ENCODE assay signal across 12 cellular contexts in the genomic region with DNA sequence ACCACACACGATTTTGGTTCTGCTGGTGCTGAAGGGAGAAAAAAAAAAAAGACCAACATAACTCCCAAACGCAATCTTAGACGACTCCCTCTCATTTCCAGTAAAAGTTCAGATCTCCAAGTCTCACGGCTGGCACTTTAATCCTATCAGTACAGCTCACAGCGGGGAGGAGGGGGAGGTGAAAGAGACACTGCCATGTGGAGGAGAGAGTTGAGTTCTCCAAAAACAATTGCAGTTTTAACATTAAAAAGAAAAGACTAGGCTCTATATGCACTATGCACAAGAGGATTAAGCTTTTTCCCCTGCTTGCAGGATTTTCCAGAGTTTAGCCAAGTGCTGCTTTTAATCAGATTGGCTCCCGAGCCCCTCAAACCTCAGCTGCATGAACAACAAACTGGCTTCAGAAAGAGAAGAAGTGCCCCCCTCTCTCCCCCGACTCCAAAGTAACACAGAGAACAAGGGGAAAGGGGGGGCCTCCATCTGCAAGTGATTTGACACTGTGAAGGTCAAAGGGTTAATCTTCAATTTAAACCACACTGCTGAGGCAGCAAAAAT. TPM values are rescaled to one million over a fixed set of nuclear protein-coding genes. Genes with fewer than 3 reads are reported as not detected.
DNase-seq lines count a peak whose midpoint lies in the region; ATAC-seq and TF ChIP-seq lines count a peak whose summit lies in the region.
"Had no signal": no experiment of that assay in that cellular context is flagged by ENCODE, and none has a peak within 500 bp of the region (broad histone marks: within the 10 kb centered on the region; RNA-seq: fewer than 3 reads in every experiment).

No MANE protein-coding gene starts in this region.

- TF ChIP-seq CTCF in Peyer's patch (IDR thresholded peaks at IDR 0.05), result no peak
- no peak for TF ChIP-seq CTCF in omental fat pad (IDR thresholded peaks at IDR 0.05)
- no peak for TF ChIP-seq CTCF in prostate gland (IDR thresholded peaks at IDR 0.05)

- DNase-seq in H7 (peak; percentile 67), Peyer's patch (no peak), Right ventricle myocardium superior (peak; percentile 17), omental fat pad (ENCODE audit: low spot score) (no peak), left lobe of liver (ENCODE audit: low spot score) (no peak), prostate gland (ENCODE audit: low spot score) (no peak)
- DNase-seq: CD4-positive, alpha-beta T cell; NCI-H1048; stimulated activated CD4-positive, alpha-beta T cell treated with anti-CD3 and anti-CD28 coated beads, Interleukin-2, amount 100 ng/mL, for 24 hours had no signal

- intact Hi-C loops in Right ventricle myocardium superior (cut with DNase I), result no loop called here
- intact Hi-C loops in prostate gland (cut with DNase I), result no loop called here

- no peak for TF ChIP-seq POLR2A in Peyer's patch (IDR thresholded peaks at IDR 0.05)
- TF ChIP-seq POLR2A in prostate gland (IDR thresholded peaks at IDR 0.05), result no peak

- 11% methylated on average over 7 of the region's 7 CpGs for WGBS in prostate gland

- ATAC-seq in Right ventricle myocardium superior (ENCODE audit: poor library complexity), result peak; percentile 7
- peak; percentile 41 for ATAC-seq in omental fat pad (ENCODE audit: low FRiP score)
- no peak for ATAC-seq in HG02610 (IDR thresholded peaks at IDR 0.05; ENCODE audit: unreplicated experiment)
- ATAC-seq in left lobe of liver, result no peak
- no peak for ATAC-seq in GM18520 (IDR thresholded peaks at IDR 0.05; ENCODE audit: unreplicated experiment)

- H3K4me3 ChIP-seq in H7 (ENCODE audit: insufficient read depth, low read depth, low read length) (no peak overlapping the region), Peyer's patch (no peak overlapping the region), prostate gland (no peak overlapping the region)

- no peaks in the 10 kb centered on the region for H3K9me3 ChIP-seq in Peyer's patch
- H3K9me3 ChIP-seq in prostate gland, result no peaks in the 10 kb centered on the region
- H3K9me3 ChIP-seq: suprapubic skin had no signal

- H3K27me3 ChIP-seq in H7 (ENCODE audit: control insufficient read depth, insufficient read depth, low read length) (no peaks in the 10 kb centered on the region), Peyer's patch (no peaks in the 10 kb centered on the region), prostate gland (replicated peaks; ENCODE audit: insufficient read depth) (no peaks in the 10 kb centered on the region)
- H3K27me3 ChIP-seq: suprapubic skin had no signal

- H3K36me3 ChIP-seq in H7 (replicated peaks; ENCODE audit: control insufficient read depth, insufficient read depth, low read length), result no peaks in the 10 kb centered on the region; the same call in 1 of the 2 replicates
- H3K36me3 ChIP-seq in Peyer's patch, result peaks cover 0 to 12% (median 0%) of the 10 kb centered on the region in 3 donors
- peaks cover 0 to 8% of the 10 kb centered on the region in 2 donors for H3K36me3 ChIP-seq in prostate gland

- H3K27ac ChIP-seq in Peyer's patch, result peak overlapping the region; percentile 71 to 94 (median 84)
- no peak overlapping the region for H3K27ac ChIP-seq in prostate gland

- H3K4me1 ChIP-seq in Peyer's patch, result peaks cover 0 to 77% (median 32%) of the 10 kb centered on the region in 4 donors
- peaks cover 36% of the 10 kb centered on the region for H3K4me1 ChIP-seq in prostate gland (replicated peaks)

RNA-seq across cellular contexts. Expression of a gene that starts 16.7 kb away (rescaled TPM):
- total RNA-seq in H7 (2014; rRNA removed; shearing (Covaris generic)), result 11.9 and 12.4 TPM in 2 replicates
- total RNA-seq in Peyer's patch (10 to 100 TPM; 13.5 to 98.2 (median 26.1) TPM), Right ventricle myocardium superior (3.4 TPM), omental fat pad (1 to 10 TPM; 3.7 to 7.7 (median 5.3) TPM), left lobe of liver (3.3 TPM), prostate gland (10 to 100 TPM in 1 of 2 donors, 1 to 10 TPM in 1; 8.8 to 19.0 TPM)

RNA-seq across cellular contexts. Expression of a gene that starts 53.0 kb away (rescaled TPM):
- total RNA-seq in H7 (2014; rRNA removed; shearing (Covaris generic)), result 148 and 156 TPM in 2 replicates
- total RNA-seq in Peyer's patch (100 to 1,000 TPM; 105 to 163 (median 146) TPM), Right ventricle myocardium superior (196 TPM), omental fat pad (100 to 1,000 TPM; 276 to 299 (median 286) TPM), left lobe of liver (56.8 TPM), prostate gland (100 to 1,000 TPM; 366 to 428 TPM)

Comparison
In these comparisons a context has a peak if more than half of its experiments do, and no peak if none do; other contexts are left out.
1. DNase-seq: peak in H7 (single experiment) and Right ventricle myocardium superior (single experiment); none in Peyer's patch (0 of 3), omental fat pad (single experiment), left lobe of liver (single experiment) and prostate gland (single experiment).
2. H3K27ac ChIP-seq: peak in Peyer's patch (4 of 4); none in prostate gland (0 of 2).
3. ATAC-seq: peak in Right ventricle myocardium superior (single experiment) and omental fat pad (single experiment); none in HG02610 (single experiment), left lobe of liver (single experiment) and GM18520 (single experiment).